In the genomic region with DNA sequence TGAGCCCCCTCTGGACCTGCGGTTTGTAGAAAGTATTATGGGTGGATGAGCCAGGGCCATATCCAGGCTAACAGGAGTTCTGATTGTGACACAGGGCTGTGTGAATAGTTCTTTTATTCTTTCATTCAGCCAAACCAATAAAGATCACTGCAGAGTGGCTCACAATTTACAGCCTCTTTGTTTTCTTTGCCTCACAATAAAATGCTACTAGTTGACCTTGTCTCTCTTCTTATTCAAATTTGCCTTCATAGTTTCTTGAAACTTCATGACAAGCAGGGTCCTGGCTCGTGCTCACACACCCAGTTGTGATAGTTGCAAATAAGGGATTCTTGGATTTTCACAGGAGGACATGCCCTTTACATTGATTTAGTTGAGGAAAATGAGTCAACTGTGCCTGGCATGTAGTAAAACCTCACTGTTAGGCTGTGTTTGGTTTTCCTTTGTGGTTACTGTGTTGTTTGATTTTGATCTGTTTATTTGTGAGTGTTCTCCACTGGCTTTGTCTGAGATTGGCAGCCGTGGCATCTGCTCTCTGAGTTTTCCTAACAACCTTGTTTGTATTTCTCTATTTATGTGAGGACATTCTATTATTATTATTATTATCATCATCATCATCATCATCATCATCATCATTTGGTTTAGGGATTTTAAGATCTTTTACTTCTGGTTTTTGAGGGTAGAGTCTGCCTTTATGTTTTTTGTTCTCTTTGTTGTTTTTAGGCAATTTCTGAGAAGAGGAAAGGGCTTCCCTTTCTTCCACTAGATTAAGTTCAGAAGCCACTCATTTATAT, we compare ENCODE assay signal across 18 cellular contexts. TPM values are rescaled to one million over a fixed set of nuclear protein-coding genes. Genes with fewer than 3 reads are reported as not detected.
A peak's percentile ranks its signal among the peaks of the same experiment; 100 is the strongest.
DNase-seq lines count a peak whose midpoint lies in the region; TF ChIP-seq lines count a peak whose summit lies in the region.
"Had no signal": no experiment of that assay in that cellular context is flagged by ENCODE, and none has a peak within 500 bp of the region (broad histone marks: within the 10 kb centered on the region; RNA-seq: fewer than 3 reads in every experiment).

No MANE protein-coding gene starts in this region.

- TF ChIP-seq CTCF in H9 (conservative IDR thresholded peaks at IDR 0.05): no peak
- no peak for TF ChIP-seq CTCF in neural crest cell (conservative IDR thresholded peaks at IDR 0.05)

- H4K8ac ChIP-seq in H9 (replicated peaks; ENCODE audit: insufficient read length, low read depth, low read length): no peak overlapping the region

- H3K9me3 ChIP-seq in H9 (ENCODE audit: control insufficient read depth, low read depth, low read length) (no peaks in the 10 kb centered on the region), MG63 (no peaks in the 10 kb centered on the region)
- H3K9me3 ChIP-seq: tibial artery had no signal

- H3K4me2 ChIP-seq in H9 (ENCODE audit: insufficient read depth, insufficient read length, low read length): peak overlapping the region; percentile 44
- H3K4me2 ChIP-seq: KMS-11 had no signal

- no peaks in the 10 kb centered on the region for H3K36me3 ChIP-seq in MG63
- H3K36me3 ChIP-seq: tibial artery, WERI-Rb-1 had no signal

- WGBS in H9 (ENCODE audit: extremely low coverage, insufficient read length, low lambda C conversion rate): no CpG with 5 or more reads among the region's 3 CpGs

- H3K27ac Mint-ChIP-seq in H9: peak overlapping the region in 2 of 3 experiments; percentile 19 to 77; a peak in 3 of 7 replicates
- H3K27ac Mint-ChIP-seq in neural crest cell (ENCODE audit: unreplicated experiment): peak overlapping the region; percentile 38
- no peak overlapping the region for H3K27ac Mint-ChIP-seq in activated naive CD4-positive, alpha-beta T cell treated with anti-CD3 and anti-CD28 coated beads for 36 hours
- H3K27ac Mint-ChIP-seq: progenitor cell of endocrine pancreas had no signal

- no peak overlapping the region for H2BK12ac ChIP-seq in H9 (ENCODE audit: insufficient read length, low read depth, low read length)

- H2BK20ac ChIP-seq in H9 (ENCODE audit: low read depth, low read length, poor library complexity, severe bottlenecking): no peak overlapping the region

- H2BK120ac ChIP-seq in H9 (ENCODE audit: low read depth, low read length, poor library complexity, severe bottlenecking): no peak overlapping the region

- H3K4me1 Mint-ChIP-seq in H9 (peaks cover 14% of the 10 kb centered on the region in 2 experiments), neural crest cell (peaks cover 14% of the 10 kb centered on the region)
- H3K4me1 Mint-ChIP-seq in activated naive CD4-positive, alpha-beta T cell treated with anti-CD3 and anti-CD28 coated beads for 36 hours (ENCODE audit: low read depth): peaks cover 2% of the 10 kb centered on the region

- no peak overlapping the region for H2AFZ ChIP-seq in H9 (ENCODE audit: low read length)

- H3K18ac ChIP-seq in H9 (ENCODE audit: insufficient read length, low read depth, low read length): no peak overlapping the region

- CTCF ChIA-PET in activated naive CD4-positive, alpha-beta T cell treated with anti-CD3 and anti-CD28 coated beads for 36 hours (lab: Charles Lee): no interaction called here

- H3K4me3 ChIP-seq in MG63: no peak overlapping the region
- H3K4me3 ChIP-seq: tibial artery had no signal

- H3K4me3 Mint-ChIP-seq in H9 (no peak overlapping the region), neural crest cell (no peak overlapping the region)
- no peak overlapping the region for H3K4me3 Mint-ChIP-seq in activated naive CD4-positive, alpha-beta T cell treated with anti-CD3 and anti-CD28 coated beads for 36 hours
- H3K4me3 Mint-ChIP-seq: central memory CD8-positive, alpha-beta T cell had no signal

- H3K9me3 Mint-ChIP-seq in H9: no peaks in the 10 kb centered on the region; a peak in 1 of 5 replicates
- H3K9me3 Mint-ChIP-seq in neural crest cell: no peaks in the 10 kb centered on the region
- no peaks in the 10 kb centered on the region for H3K9me3 Mint-ChIP-seq in activated naive CD4-positive, alpha-beta T cell treated with anti-CD3 and anti-CD28 coated beads for 36 hours
- H3K9me3 Mint-ChIP-seq: central memory CD8-positive, alpha-beta T cell had no signal

- no peaks in the 10 kb centered on the region for H3K23me2 ChIP-seq in H9 (ENCODE audit: insufficient read length, low read depth, low read length, poor library complexity, severe bottlenecking)

- intact Hi-C loops in activated naive CD4-positive, alpha-beta T cell treated with anti-CD3 and anti-CD28 coated beads for 36 hours (cut with micrococcal nuclease): no loop called here

- H3K27ac ChIP-seq in H9 (ENCODE audit: insufficient read length, low read depth, low read length) (no peak overlapping the region), caudate nucleus (ENCODE audit: low read depth, low read length) (peak overlapping the region; percentile 58)
- H3K27ac ChIP-seq: KMS-11, tibial artery, WERI-Rb-1 had no signal

- H3K36me3 Mint-ChIP-seq in H9 (ENCODE audit: insufficient read depth in 1 of 3, low read depth in 3 of 3) (no peaks in the 10 kb centered on the region), neural crest cell (ENCODE audit: low read depth) (no peaks in the 10 kb centered on the region)
- H3K36me3 Mint-ChIP-seq in activated naive CD4-positive, alpha-beta T cell treated with anti-CD3 and anti-CD28 coated beads for 36 hours (ENCODE audit: low read depth): no peaks in the 10 kb centered on the region

- no peaks in the 10 kb centered on the region for H3K4me1 ChIP-seq in H9 (ENCODE audit: insufficient read depth, low read length)
- H3K4me1 ChIP-seq: tibial artery had no signal

- no peak overlapping the region for H4K5ac ChIP-seq in H9 (ENCODE audit: insufficient read length, low read depth, low read length)

- H4K91ac ChIP-seq in H9 (ENCODE audit: insufficient read length, low read depth, low read length): no peak overlapping the region

- no peak overlapping the region; the same call in 1 of the 2 replicates for H3K14ac ChIP-seq in H9 (ENCODE audit: insufficient read depth, low read length)

- H3K27me3 ChIP-seq in H9 (ENCODE audit: insufficient read depth, low read length) (no peaks in the 10 kb centered on the region), MG63 (no peaks in the 10 kb centered on the region; the same call in 1 of the 2 replicates)
- H3K27me3 ChIP-seq: tibial artery had no signal

- H3K23ac ChIP-seq in H9 (ENCODE audit: insufficient read length, low read depth, low read length): no peak overlapping the region

- no peak overlapping the region for H3K56ac ChIP-seq in H9 (ENCODE audit: insufficient read length, low read depth, low read length)

- no peaks in the 10 kb centered on the region for H3K79me2 ChIP-seq in H9 (ENCODE audit: insufficient read depth, low read length)

- no peaks in the 10 kb centered on the region for H3K79me1 ChIP-seq in H9 (ENCODE audit: insufficient read depth, low read depth, low read length, poor library complexity, severe bottlenecking)

- no peak overlapping the region for H3K4ac ChIP-seq in H9 (ENCODE audit: low read depth, low read length)

- H3T11ph ChIP-seq in H9 (ENCODE audit: low read length): no peak overlapping the region

- no peak for DNase-seq in H9
- peak; percentile 20 for DNase-seq in NCI-H345 treated with DMSO at 0.1 percent for 48 hours (lab: John Stamatoyannopoulos, UW; ENCODE audit: unreplicated experiment)
- peak in 1 of 61 donors; percentile 4 for DNase-seq in caudate nucleus (lab: John Stamatoyannopoulos, UW)
- DNase-seq in neural crest cell (ENCODE audit: low read depth, low spot score): no peak
- DNase-seq in activated naive CD4-positive, alpha-beta T cell treated with anti-CD3 and anti-CD28 coated beads for 36 hours: no peak
- no peak for DNase-seq in MG63
- DNase-seq in activated T-cell treated with anti-CD3 and anti-CD28 coated beads, Interleukin-2, amount 50 U/mL, for 1 hour: no peak
- DNase-seq in OCI-M1 (lab: John Stamatoyannopoulos, UW): no peak
- DNase-seq: activated naive CD4-positive, alpha-beta T cell treated with Interleukin-2 at 50 U/mL for 16 hours; DMS53; glutamatergic neuron; NCI-H187 treated with DMSO at 0.1 percent for 48 hours; SW 1271; tibial artery; WERI-Rb-1 had no signal

- H2AK5ac ChIP-seq in H9 (ENCODE audit: insufficient read length, low read length): no peak overlapping the region

- no peak overlapping the region for H3K9ac ChIP-seq in H9 (ENCODE audit: extremely low read depth, insufficient read length, low read length)
- H3K9ac ChIP-seq: KMS-11 had no signal

- no peak overlapping the region for H2BK15ac ChIP-seq in H9 (ENCODE audit: low read depth, low read length)

- H2BK5ac ChIP-seq in H9 (ENCODE audit: insufficient read length, low read length): no peak overlapping the region

- no peaks in the 10 kb centered on the region for H4K20me1 ChIP-seq in H9 (ENCODE audit: control insufficient read depth, insufficient read depth, insufficient read length)

- H3K27me3 Mint-ChIP-seq in H9 (ENCODE audit: low read depth) (peaks cover 12% of the 10 kb centered on the region), neural crest cell (ENCODE audit: low read depth) (peaks cover 6% of the 10 kb centered on the region)
- no peaks in the 10 kb centered on the region for H3K27me3 Mint-ChIP-seq in activated naive CD4-positive, alpha-beta T cell treated with anti-CD3 and anti-CD28 coated beads for 36 hours (ENCODE audit: low read depth)

RNA-seq across cellular contexts. Expression of gene KRT6B, which starts 2.7 kb away (rescaled TPM):
- total RNA-seq in H9 (2021) (not detected in 2 replicates), neural crest cell (not detected in 2 replicates)
- not detected for total RNA-seq in activated naive CD4-positive, alpha-beta T cell treated with anti-CD3 and anti-CD28 coated beads for 36 hours
- total RNA-seq in MG63 (2014; rRNA removed; shearing (Covaris generic); ENCODE audit: low replicate concordance): not detected in 2 replicates
- total RNA-seq: progenitor cell of endocrine pancreas had no signal

RNA-seq across cellular contexts. Expression of gene KRT6C, which starts 19.0 kb away (rescaled TPM):
- total RNA-seq in H9 (2021) (not detected in 2 replicates), neural crest cell (not detected in 2 replicates)
- not detected for total RNA-seq in activated naive CD4-positive, alpha-beta T cell treated with anti-CD3 and anti-CD28 coated beads for 36 hours
- not detected in 2 replicates for total RNA-seq in MG63 (2014; rRNA removed; shearing (Covaris generic); ENCODE audit: low replicate concordance)
- total RNA-seq: progenitor cell of endocrine pancreas had no signal

RNA-seq across cellular contexts. Expression of gene KRT75, which starts 20.4 kb away (rescaled TPM):
- total RNA-seq in H9 (2021) (not detected in 2 replicates), neural crest cell (not detected in 2 replicates)
- total RNA-seq in activated naive CD4-positive, alpha-beta T cell treated with anti-CD3 and anti-CD28 coated beads for 36 hours: not detected
- not detected in 2 replicates for total RNA-seq in MG63 (2014; rRNA removed; shearing (Covaris generic); ENCODE audit: low replicate concordance)
- total RNA-seq: progenitor cell of endocrine pancreas had no signal

RNA-seq across cellular contexts. Expression of gene KRT6A, which starts 38.5 kb away (rescaled TPM):
- total RNA-seq in H9 (2021) (not detected in 2 replicates), neural crest cell (not detected in 2 replicates)
- not detected for total RNA-seq in activated naive CD4-positive, alpha-beta T cell treated with anti-CD3 and anti-CD28 coated beads for 36 hours
- total RNA-seq in MG63 (2014; rRNA removed; shearing (Covaris generic); ENCODE audit: low replicate concordance): not detected in 2 replicates
- total RNA-seq: progenitor cell of endocrine pancreas had no signal

RNA-seq across cellular contexts. Expression of gene KRT82, which starts 48.5 kb away (rescaled TPM):
- total RNA-seq in H9 (2021) (not detected in 2 replicates), neural crest cell (not detected in 2 replicates)
- not detected for total RNA-seq in activated naive CD4-positive, alpha-beta T cell treated with anti-CD3 and anti-CD28 coated beads for 36 hours
- total RNA-seq in MG63 (2014; rRNA removed; shearing (Covaris generic); ENCODE audit: low replicate concordance): not detected in 2 replicates
- total RNA-seq: progenitor cell of endocrine pancreas had no signal
